In the genomic region with DNA sequence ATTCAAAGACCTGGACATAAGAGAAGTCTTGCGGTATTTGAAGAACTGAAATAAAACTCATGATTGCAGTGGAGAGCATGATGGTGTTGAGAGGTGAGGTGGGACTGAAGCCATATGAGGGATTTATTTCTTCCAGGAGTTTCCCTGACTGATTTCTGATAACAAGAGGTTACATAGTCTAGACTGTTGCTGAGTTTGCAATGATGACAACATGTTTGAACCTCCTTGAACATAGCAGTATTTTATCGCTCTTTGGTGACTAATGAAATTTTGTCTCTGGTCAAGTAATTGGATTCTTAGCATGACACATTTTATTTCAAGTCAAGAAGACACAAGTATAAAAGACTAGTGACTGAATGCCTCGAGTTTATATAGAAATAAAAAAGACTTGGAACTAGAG, we compare ENCODE assay signal across 1 cellular context.
TF ChIP-seq lines count a peak whose summit lies in the region.

No MANE protein-coding gene starts in this region.

TF ChIP-seq in K562, 482 proteins besides CTCF, POLR2A, EP300 and RAD21 (continued from another document):
- TF ChIP-seq PBX2 (CRISPR knock-in tag; IDR thresholded peaks at IDR 0.05; ENCODE audit: low read depth) (no peak), PBX2 (tag; conservative IDR thresholded peaks at IDR 0.05; ENCODE audit: low read depth) (0 out of 2 replicates have a peak, but pooled peaks have one; percentile 29), POLR2AphosphoS2 (IDR thresholded peaks at IDR 0.05; ENCODE audit: low read length) (no peak), FOSL1 (tag; conservative IDR thresholded peaks at IDR 0.05) (0 out of 2 replicates have a peak, but pooled peaks have one; percentile 23), SMARCE1 (IDR thresholded peaks at IDR 0.05) (no peak)
